ENCODE assay signal across 12 cellular contexts in the genomic region with DNA sequence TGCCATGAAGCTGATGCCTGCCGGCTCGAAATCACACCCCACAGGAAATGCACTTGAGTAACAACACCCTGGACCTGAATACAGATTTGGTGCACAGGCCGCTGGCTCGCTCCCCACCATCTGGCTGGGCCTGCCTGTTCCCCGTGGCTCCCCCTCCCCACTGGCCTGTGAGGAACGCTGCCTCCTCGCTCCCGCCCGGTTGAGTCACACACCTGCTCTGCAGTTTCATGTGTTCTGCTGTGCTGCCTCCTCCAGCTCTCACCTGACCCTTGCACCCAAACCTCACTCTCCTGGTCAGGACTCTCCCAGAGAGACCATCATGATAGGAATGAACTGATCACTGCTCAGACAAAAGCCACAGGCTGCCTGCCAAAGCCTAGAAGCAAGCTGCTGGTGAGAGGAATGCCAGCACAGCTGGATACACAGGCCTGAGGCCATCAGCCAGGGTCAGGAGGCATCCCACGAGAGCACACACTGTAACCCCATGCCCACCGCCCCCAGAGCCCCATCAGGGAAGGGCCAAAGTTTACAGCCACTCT. TPM values are rescaled to one million over a fixed set of nuclear protein-coding genes. Genes with fewer than 3 reads are reported as not detected.
DNase-seq lines count a peak whose midpoint lies in the region; ATAC-seq and TF ChIP-seq lines count a peak whose summit lies in the region.
"Had no signal": no experiment of that assay in that cellular context is flagged by ENCODE, and none has a peak within 500 bp of the region (broad histone marks: within the 10 kb centered on the region; RNA-seq: fewer than 3 reads in every experiment).

No MANE protein-coding gene starts in this region.

- 23 to 28% methylated on average over 7 to 10 of the region's 11 CpGs for WGBS in transverse colon (ENCODE audit: low coverage in 1 of 2), 2 donors

- H3K4me3 ChIP-seq in transverse colon (no peak overlapping the region), lower lobe of right lung (no peak overlapping the region)

- H3K36me3 Mint-ChIP-seq in activated naive CD4-positive, alpha-beta T cell treated with anti-CD3 and anti-CD28 coated beads, Interleukin-2, amount 10 ng/mL, durations not matched to agents 7 days and 5 days, result peaks cover 4% of the 10 kb centered on the region
- peaks cover 5% of the 10 kb centered on the region for H3K36me3 Mint-ChIP-seq in activated naive CD4-positive, alpha-beta T cell treated with anti-CD3 and anti-CD28 coated beads for 36 hours (ENCODE audit: low read depth)
- H3K36me3 Mint-ChIP-seq in chondrocyte (ENCODE audit: low read depth), result peaks cover 2% of the 10 kb centered on the region

- no peak for DNase-seq in activated naive CD4-positive, alpha-beta T cell treated with anti-CD3 and anti-CD28 coated beads, Interleukin-2, amount 10 ng/mL, durations not matched to agents 7 days and 5 days
- DNase-seq in activated naive CD4-positive, alpha-beta T cell treated with anti-CD3 and anti-CD28 coated beads for 36 hours, result no peak
- DNase-seq in chondrocyte (ENCODE audit: low spot score), result no peak
- peak; percentile 61 for DNase-seq in medulla oblongata (ENCODE audit: extremely low spot score)
- DNase-seq in transverse colon, result peak; percentile 68
- no peak for DNase-seq in OCI-M1 (lab: John Stamatoyannopoulos, UW)
- no peak for DNase-seq in lower lobe of right lung
- no peak for DNase-seq in omental fat pad (ENCODE audit: low spot score)
- DNase-seq: dermis blood vessel endothelial cell; stimulated activated CD4-positive, alpha-beta T cell treated with anti-CD3 and anti-CD28 coated beads, Interleukin-12 subunit alpha, Interleukin-12 subunit beta, amount 100 ng/mL, for 4 hours had no signal

- CTCF ChIA-PET in activated naive CD4-positive, alpha-beta T cell treated with anti-CD3 and anti-CD28 coated beads, Interleukin-2, amount 10 ng/mL, durations not matched to agents 7 days and 5 days (lab: Charles Lee), result no interaction called here
- CTCF ChIA-PET in activated naive CD4-positive, alpha-beta T cell treated with anti-CD3 and anti-CD28 coated beads for 36 hours (lab: Charles Lee), result no interaction called here

- TF ChIP-seq POLR2A in transverse colon (IDR thresholded peaks at IDR 0.05), result no peak

- H3K36me3 ChIP-seq in transverse colon, result no peaks in the 10 kb centered on the region
- H3K36me3 ChIP-seq in lower lobe of right lung, result no peaks in the 10 kb centered on the region

- peaks cover 8% of the 10 kb centered on the region for H3K27me3 Mint-ChIP-seq in activated naive CD4-positive, alpha-beta T cell treated with anti-CD3 and anti-CD28 coated beads, Interleukin-2, amount 10 ng/mL, durations not matched to agents 7 days and 5 days
- no peaks in the 10 kb centered on the region for H3K27me3 Mint-ChIP-seq in activated naive CD4-positive, alpha-beta T cell treated with anti-CD3 and anti-CD28 coated beads for 36 hours (ENCODE audit: low read depth)
- H3K27me3 Mint-ChIP-seq in chondrocyte (ENCODE audit: low read depth), result no peaks in the 10 kb centered on the region

- H3K9me3 Mint-ChIP-seq in activated naive CD4-positive, alpha-beta T cell treated with anti-CD3 and anti-CD28 coated beads, Interleukin-2, amount 10 ng/mL, durations not matched to agents 7 days and 5 days, result no peaks in the 10 kb centered on the region
- no peaks in the 10 kb centered on the region for H3K9me3 Mint-ChIP-seq in activated naive CD4-positive, alpha-beta T cell treated with anti-CD3 and anti-CD28 coated beads for 36 hours
- no peaks in the 10 kb centered on the region for H3K9me3 Mint-ChIP-seq in chondrocyte (ENCODE audit: low read depth)

- in situ Hi-C loops in transverse colon (cut with MboI; ENCODE audit: low pct_ligation_motif_present in 1 of 4, low pct_unique_long_range_greater_than_20kb in 1 of 4, low sequenced_read_pairs in 3 of 4), result no loop called here

- intact Hi-C loops in activated naive CD4-positive, alpha-beta T cell treated with anti-CD3 and anti-CD28 coated beads for 36 hours (cut with micrococcal nuclease), result no loop called here
- intact Hi-C loops in transverse colon (cut with DNase I; ENCODE audit: low total_unique reads) (no loop called here), lower lobe of right lung (cut with DNase I) (no loop called here)

- no peak for TF ChIP-seq EP300 in transverse colon (IDR thresholded peaks at IDR 0.05; ENCODE audit: low read depth)

- TF ChIP-seq CTCF in chondrocyte (IDR thresholded peaks at IDR 0.05), result no peak
- no peak for TF ChIP-seq CTCF in transverse colon (IDR thresholded peaks at IDR 0.05)
- TF ChIP-seq CTCF in lower lobe of right lung (IDR thresholded peaks at IDR 0.05), result no peak
- no peak for TF ChIP-seq CTCF in omental fat pad (IDR thresholded peaks at IDR 0.05)

- H3K27ac ChIP-seq in transverse colon (peak overlapping the region in 3 of 4 donors; percentile 28 to 77 (median 35)), lower lobe of right lung (no peak overlapping the region)
- H3K27ac ChIP-seq: C4-2B, KMS-11 had no signal

- H3K27ac Mint-ChIP-seq in activated naive CD4-positive, alpha-beta T cell treated with anti-CD3 and anti-CD28 coated beads, Interleukin-2, amount 10 ng/mL, durations not matched to agents 7 days and 5 days, result peak overlapping the region; percentile 19
- no peak overlapping the region for H3K27ac Mint-ChIP-seq in activated naive CD4-positive, alpha-beta T cell treated with anti-CD3 and anti-CD28 coated beads for 36 hours
- peak overlapping the region; percentile 92 for H3K27ac Mint-ChIP-seq in chondrocyte (ENCODE audit: unreplicated experiment)

- H3K27me3 ChIP-seq in transverse colon, result no peaks in the 10 kb centered on the region
- H3K27me3 ChIP-seq in lower lobe of right lung (ENCODE audit: low read depth), result no peaks in the 10 kb centered on the region

- H3K4me3 Mint-ChIP-seq in activated naive CD4-positive, alpha-beta T cell treated with anti-CD3 and anti-CD28 coated beads, Interleukin-2, amount 10 ng/mL, durations not matched to agents 7 days and 5 days, result no peak overlapping the region
- no peak overlapping the region for H3K4me3 Mint-ChIP-seq in activated naive CD4-positive, alpha-beta T cell treated with anti-CD3 and anti-CD28 coated beads for 36 hours
- H3K4me3 Mint-ChIP-seq in chondrocyte (ENCODE audit: unreplicated experiment), result no peak overlapping the region

- ATAC-seq in lower lobe of right lung, result no peak
- ATAC-seq in omental fat pad (ENCODE audit: low FRiP score), result no peak

- H3K9me3 ChIP-seq in transverse colon (no peaks in the 10 kb centered on the region), lower lobe of right lung (no peaks in the 10 kb centered on the region)

- peaks cover 10% of the 10 kb centered on the region for H3K4me1 Mint-ChIP-seq in activated naive CD4-positive, alpha-beta T cell treated with anti-CD3 and anti-CD28 coated beads, Interleukin-2, amount 10 ng/mL, durations not matched to agents 7 days and 5 days
- peaks cover 6% of the 10 kb centered on the region for H3K4me1 Mint-ChIP-seq in activated naive CD4-positive, alpha-beta T cell treated with anti-CD3 and anti-CD28 coated beads for 36 hours (ENCODE audit: low read depth)
- H3K4me1 Mint-ChIP-seq in chondrocyte (ENCODE audit: low read depth), result peaks cover 61% of the 10 kb centered on the region

- H3K4me1 ChIP-seq in transverse colon, result peaks cover 28 to 57% (median 43%) of the 10 kb centered on the region in 4 donors
- H3K4me1 ChIP-seq in lower lobe of right lung, result peaks cover 12% of the 10 kb centered on the region

RNA-seq across cellular contexts. Expression of a gene that starts 3.8 kb away (rescaled TPM):
- total RNA-seq in activated naive CD4-positive, alpha-beta T cell treated with anti-CD3 and anti-CD28 coated beads for 36 hours, result 10 to 100 TPM; 86.1 to 92.7 TPM
- 47.0 to 54.9 TPM (median 47.4 TPM) in 3 replicates for total RNA-seq in chondrocyte
- total RNA-seq in transverse colon, result 100 to 1,000 TPM; 189 to 397 (median 203) TPM
- total RNA-seq in lower lobe of right lung, result 66.3 TPM
- 100 to 1,000 TPM; 141 to 262 (median 167) TPM for total RNA-seq in omental fat pad

RNA-seq across cellular contexts. Expression of a gene that starts 25.2 kb away (rescaled TPM):
- 1 to 10 TPM; 5.1 to 5.5 TPM for total RNA-seq in activated naive CD4-positive, alpha-beta T cell treated with anti-CD3 and anti-CD28 coated beads for 36 hours
- total RNA-seq in chondrocyte (7.1 to 9.9 TPM (median 7.9 TPM) in 3 replicates), transverse colon (10 to 100 TPM in 1 of 4 donors, 1 to 10 TPM in 2, not detected in 1; 4.4 to 11.3 (median 7.1) TPM), lower lobe of right lung (5.1 TPM), omental fat pad (10 to 100 TPM in 1 of 4 donors, 1 to 10 TPM in 3; 3.7 to 26.0 (median 5.6) TPM)

RNA-seq across cellular contexts. Expression of a gene that starts 46.4 kb away (rescaled TPM):
- total RNA-seq in activated naive CD4-positive, alpha-beta T cell treated with anti-CD3 and anti-CD28 coated beads for 36 hours, result 100 to 1,000 TPM; 114 to 115 TPM
- total RNA-seq in chondrocyte (143 to 158 TPM (median 156 TPM) in 3 replicates), transverse colon (100 to 1,000 TPM in 3 of 4 donors, 10 to 100 TPM in 1; 85.4 to 310 (median 136) TPM), lower lobe of right lung (154 TPM), omental fat pad (100 to 1,000 TPM; 104 to 121 (median 107) TPM)

RNA-seq across cellular contexts. Expression of a gene that starts 51.7 kb away (rescaled TPM):
- 1 to 10 TPM; 1.3 to 1.6 TPM for total RNA-seq in activated naive CD4-positive, alpha-beta T cell treated with anti-CD3 and anti-CD28 coated beads for 36 hours
- total RNA-seq in chondrocyte (2.1 to 2.8 TPM (median 2.6 TPM) in 3 replicates), transverse colon (10 to 100 TPM in 2 of 4 donors, 1 to 10 TPM in 2; 5.9 to 24.3 (median 11.7) TPM), lower lobe of right lung (13.1 TPM), omental fat pad (1 to 10 TPM; 3.0 to 8.0 (median 6.3) TPM)

RNA-seq across cellular contexts. Expression of a gene that starts 59.8 kb away (rescaled TPM):
- 10 to 100 TPM; 50.7 to 50.9 TPM for total RNA-seq in activated naive CD4-positive, alpha-beta T cell treated with anti-CD3 and anti-CD28 coated beads for 36 hours
- total RNA-seq in chondrocyte (117 to 152 TPM (median 121 TPM) in 3 replicates), transverse colon (100 to 1,000 TPM; 187 to 510 (median 205) TPM), lower lobe of right lung (116 TPM), omental fat pad (100 to 1,000 TPM in 1 of 4 donors, 10 to 100 TPM in 3; 50.9 to 104 (median 87.5) TPM)

Comparison
In these comparisons a context has a peak if more than half of its experiments do, and no peak if none do; other contexts are left out.
1. DNase-seq: peak in medulla oblongata (single experiment) and transverse colon (single experiment); none in activated naive CD4-positive, alpha-beta T cell treated with anti-CD3 and anti-CD28 coated beads, Interleukin-2, amount 10 ng/mL, durations not matched to agents 7 days and 5 days (single experiment), activated naive CD4-positive, alpha-beta T cell treated with anti-CD3 and anti-CD28 coated beads for 36 hours (single experiment), chondrocyte (single experiment), OCI-M1 (single experiment), lower lobe of right lung (single experiment) and omental fat pad (single experiment).